14 cellular contexts compared by ENCODE assay signal in the genomic region with DNA sequence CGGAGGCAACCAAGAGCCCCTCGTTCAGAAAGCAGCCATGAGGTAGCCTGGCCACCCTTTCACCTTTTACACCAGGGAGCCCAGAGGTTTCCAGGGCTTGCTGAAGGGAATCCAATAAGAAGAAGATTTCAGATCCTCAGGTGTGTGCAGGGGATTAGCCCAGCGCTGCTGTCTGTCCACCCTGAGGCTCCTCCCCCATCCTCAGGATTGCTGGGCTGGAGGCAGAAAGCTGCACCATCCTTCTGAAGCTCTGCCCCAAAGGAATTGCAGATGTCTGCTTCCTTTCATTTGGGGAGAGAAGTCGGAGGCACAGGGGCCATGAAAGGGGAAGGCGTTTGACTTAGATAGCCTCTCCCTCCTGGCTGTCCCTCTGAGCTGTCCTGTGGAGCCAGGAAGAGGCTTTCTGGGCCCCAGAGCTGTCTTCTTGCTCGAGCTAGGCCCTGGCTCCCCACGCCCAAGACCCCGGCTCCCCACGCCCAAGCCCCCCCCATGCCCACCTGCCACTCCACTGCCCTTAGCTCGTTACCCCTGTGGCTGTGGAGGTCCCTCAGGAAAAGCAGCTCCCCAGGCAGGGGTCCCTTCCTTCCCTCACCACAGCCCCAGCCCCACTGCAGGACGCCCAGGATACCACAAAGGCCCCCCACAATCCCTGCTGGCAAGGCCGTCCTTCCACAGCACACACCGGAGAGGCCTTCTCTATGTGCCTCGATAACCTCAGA.
"Had no signal": no experiment of that assay in that cellular context is flagged by ENCODE, and none has a peak within 500 bp of the region (broad histone marks: within the 10 kb centered on the region; RNA-seq: fewer than 3 reads in every experiment).

No MANE protein-coding gene starts in this region.

- ATAC-seq: gastrocnemius medialis, left ventricle myocardium superior had no signal

- H3K36me3 ChIP-seq: adrenal gland, colonic mucosa, gastrocnemius medialis, heart right ventricle had no signal

- H3K4me1 ChIP-seq: adrenal gland, colonic mucosa, gastrocnemius medialis, testis had no signal

- H3K27ac ChIP-seq: adrenal gland, colonic mucosa, gastrocnemius medialis, heart right ventricle, testis had no signal

- H3K4me3 ChIP-seq: adrenal gland, colonic mucosa, gastrocnemius medialis, heart right ventricle, testis had no signal

- DNase-seq: activated B cell treated with CpG ODN at 0.5 μM for 24 hours; activated CD4-positive, alpha-beta T cell treated with anti-CD3 and anti-CD28 coated beads, Interleukin-2, amount 10 ng/mL, durations not matched to agents 24 days and 14 days; activated CD8-positive, alpha-beta memory T cell treated with anti-CD3 and anti-CD28 coated beads for 24 hours; activated naive CD4-positive, alpha-beta T cell treated with anti-CD3 and anti-CD28 coated beads, Interleukin-2, amount 10 ng/mL, durations not matched to agents 7 days and 5 days; adrenal gland; caudate nucleus; colonic mucosa; effector CD8-positive, alpha-beta T cell; gastrocnemius medialis; heart right ventricle; kidney; left ventricle myocardium superior; stimulated activated CD4-positive, alpha-beta T cell treated with anti-CD3 and anti-CD28 coated beads, Interleukin-2, amount 100 ng/mL, for 48 hours; testis had no signal

- H3K27me3 ChIP-seq: adrenal gland, colonic mucosa, gastrocnemius medialis, heart right ventricle, testis had no signal
